In genomic region chr19:55157064-55157908, GRCh38 we compare ENCODE assay signal across 14 cellular contexts. TPM values are rescaled to one million over a fixed set of nuclear protein-coding genes. Genes with fewer than 3 reads are reported as not detected.
DNase-seq lines count a peak whose midpoint lies in the region; ATAC-seq and TF ChIP-seq lines count a peak whose summit lies in the region.
"Had no signal": no experiment of that assay in that cellular context is flagged by ENCODE, and none has a peak within 500 bp of the region (broad histone marks: within the 10 kb centered on the region; RNA-seq: fewer than 3 reads in every experiment).

TSS of gene TNNI3 (minus strand) at chr19:55157732. CDS start at chr19:55157589, 143 bp downstream.

- BruUV-seq in mammary epithelial cell (replicated peaks; lab: Mats Ljungman, UMichigan): no TSS peak

- dilution Hi-C loops in mammary epithelial cell (cut with HindIII; ENCODE audit: low sequenced_read_pairs): loop anchor here (10.0 kb wide), 1 partner anchor 488 kb away; the partner anchor contains the start of genes CCDC106, ZNF580 and ZNF581

- H3K27me3 ChIP-seq in mammary epithelial cell (ENCODE audit: insufficient read depth, low read length): peaks cover 2% of the 10 kb centered on the region
- H3K27me3 ChIP-seq in iPS-18a (ENCODE audit: control insufficient read depth, insufficient read depth, low read length): peaks cover 14% of the 10 kb centered on the region

- no peak for DNase-seq in T-helper 2 cell treated with Interferon-gamma antibody and Interleukin-4, amounts not matched to agents 5 μg/mL and 100 μg/mL, for 36 hours (ENCODE audit: low spot score)
- DNase-seq in T-helper 2 cell (no peak), mammary epithelial cell (no peak), amygdala (lab: John Stamatoyannopoulos, UW) (no peak), HPDE6-E6E7 (ENCODE audit: extremely low spot score) (no peak), DMS114 treated with DMSO at 0.1 percent for 48 hours (lab: John Stamatoyannopoulos, UW; ENCODE audit: unreplicated experiment) (no peak)
- DNase-seq in stimulated activated effector memory CD8-positive, alpha-beta T cell treated with anti-CD3 and anti-CD28 coated beads, Interleukin-12 subunit alpha, Interleukin-12 subunit beta, amount 100 ng/mL, for 72 hours (ENCODE audit: low spot score in 2 of 2): no peak
- DNase-seq: dorsolateral prefrontal cortex, NCI-H510A treated with DMSO at 0.1 percent for 48 hours, WERI-Rb-1 had no signal

- H3K27me3 Mint-ChIP-seq in T-helper 2 cell treated with Interferon-gamma antibody and Interleukin-4, amounts not matched to agents 5 μg/mL and 100 μg/mL, for 36 hours (ENCODE audit: low read depth): peaks cover 23% of the 10 kb centered on the region

- H3K27ac Mint-ChIP-seq in T-helper 2 cell treated with Interferon-gamma antibody and Interleukin-4, amounts not matched to agents 5 μg/mL and 100 μg/mL, for 36 hours: peak within 1 kb of the TSS; percentile 26
- no peak within 1 kb of the TSS for H3K27ac Mint-ChIP-seq in stimulated activated effector memory CD8-positive, alpha-beta T cell treated with anti-CD3 and anti-CD28 coated beads, Interleukin-12 subunit alpha, Interleukin-12 subunit beta, amount 100 ng/mL, for 72 hours
- H3K27ac Mint-ChIP-seq: IgD-negative memory B cell had no signal

- intact Hi-C loops in mammary epithelial cell (cut with micrococcal nuclease): no loop called here

- H3K4me3 ChIP-seq in mammary epithelial cell (replicated peaks in 1 of 3; ENCODE audit: insufficient read depth in 1 of 3, low read depth in 2 of 3, low read length in 3 of 3) (no peak within 1 kb of the TSS), iPS-18a (ENCODE audit: low read length) (peak within 1 kb of the TSS; percentile 75)

- no peak within 1 kb of the TSS for H3K9ac ChIP-seq in mammary epithelial cell (ENCODE audit: insufficient read depth, low read length)
- peak within 1 kb of the TSS; percentile 50 for H3K9ac ChIP-seq in iPS-18a (ENCODE audit: low read length)

- H3K4me1 Mint-ChIP-seq in T-helper 2 cell treated with Interferon-gamma antibody and Interleukin-4, amounts not matched to agents 5 μg/mL and 100 μg/mL, for 36 hours (ENCODE audit: low read depth): peaks cover 17% of the 10 kb centered on the region
- peaks cover 27% of the 10 kb centered on the region for H3K4me1 Mint-ChIP-seq in stimulated activated effector memory CD8-positive, alpha-beta T cell treated with anti-CD3 and anti-CD28 coated beads, Interleukin-12 subunit alpha, Interleukin-12 subunit beta, amount 100 ng/mL, for 72 hours

- ATAC-seq in stimulated activated effector memory CD8-positive, alpha-beta T cell treated with anti-CD3 and anti-CD28 coated beads, Interleukin-12 subunit alpha, Interleukin-12 subunit beta, amount 100 ng/mL, for 72 hours: no peak

- CTCF ChIA-PET in mammary epithelial cell (lab: Charles Lee; ENCODE audit: low non-redundant PET): no interaction called here

- in situ Hi-C loops in mammary epithelial cell (cut with MboI; ENCODE audit: low sequenced_read_pairs in 2 of 2): no loop called here

- no peak for TF ChIP-seq CTCF in mammary epithelial cell (conservative IDR thresholded peaks at IDR 0.05 in 1 of 2, IDR thresholded peaks at IDR 0.05 in 1 of 2; ENCODE audit: extremely low read depth in 1 of 2, insufficient read depth in 1 of 2, low read depth in 1 of 2, low read length in 2 of 2)

- no peaks in the 10 kb centered on the region for H3K9me3 ChIP-seq in mammary epithelial cell (replicated peaks; ENCODE audit: insufficient read depth, low read length)
- no peaks in the 10 kb centered on the region for H3K9me3 ChIP-seq in iPS-18a (ENCODE audit: control insufficient read depth, low read depth, low read length)
- H3K9me3 ChIP-seq: upper lobe of left lung had no signal

- no peak within 1 kb of the TSS for H3K27ac ChIP-seq in mammary epithelial cell (ENCODE audit: insufficient read depth, low read depth, low read length)
- no peak within 1 kb of the TSS for H3K27ac ChIP-seq in iPS-18a (ENCODE audit: low read length)
- H3K27ac ChIP-seq: dorsolateral prefrontal cortex, upper lobe of left lung, WERI-Rb-1 had no signal

- no peaks in the 10 kb centered on the region for H3K36me3 Mint-ChIP-seq in T-helper 2 cell treated with Interferon-gamma antibody and Interleukin-4, amounts not matched to agents 5 μg/mL and 100 μg/mL, for 36 hours (ENCODE audit: low read depth)
- no peaks in the 10 kb centered on the region for H3K36me3 Mint-ChIP-seq in stimulated activated effector memory CD8-positive, alpha-beta T cell treated with anti-CD3 and anti-CD28 coated beads, Interleukin-12 subunit alpha, Interleukin-12 subunit beta, amount 100 ng/mL, for 72 hours

- peak within 1 kb of the TSS; percentile 30 for H3K4me2 ChIP-seq in mammary epithelial cell (ENCODE audit: insufficient read depth, low read depth, low read length)

- no peak within 1 kb of the TSS for H2AFZ ChIP-seq in mammary epithelial cell (ENCODE audit: low read depth, low read length)

- H4K20me1 ChIP-seq in mammary epithelial cell (ENCODE audit: insufficient read depth, low read length): no peaks in the 10 kb centered on the region

- H3K4me1 ChIP-seq in mammary epithelial cell (ENCODE audit: insufficient read depth, low read length) (peaks cover 18% of the 10 kb centered on the region), iPS-18a (ENCODE audit: control insufficient read depth, low read depth, low read length) (peaks cover 14% of the 10 kb centered on the region)

- no peak within 1 kb of the TSS for H3K4me3 Mint-ChIP-seq in T-helper 2 cell treated with Interferon-gamma antibody and Interleukin-4, amounts not matched to agents 5 μg/mL and 100 μg/mL, for 36 hours
- peak within 1 kb of the TSS; percentile 15 for H3K4me3 Mint-ChIP-seq in stimulated activated effector memory CD8-positive, alpha-beta T cell treated with anti-CD3 and anti-CD28 coated beads, Interleukin-12 subunit alpha, Interleukin-12 subunit beta, amount 100 ng/mL, for 72 hours

- H3K9me3 Mint-ChIP-seq in T-helper 2 cell treated with Interferon-gamma antibody and Interleukin-4, amounts not matched to agents 5 μg/mL and 100 μg/mL, for 36 hours: peaks cover under 1% of the 10 kb centered on the region
- H3K9me3 Mint-ChIP-seq in stimulated activated effector memory CD8-positive, alpha-beta T cell treated with anti-CD3 and anti-CD28 coated beads, Interleukin-12 subunit alpha, Interleukin-12 subunit beta, amount 100 ng/mL, for 72 hours: peaks cover 1% of the 10 kb centered on the region

- no peaks in the 10 kb centered on the region for H3K79me2 ChIP-seq in mammary epithelial cell (ENCODE audit: insufficient read depth, low read length)

- WGBS in mammary epithelial cell (ENCODE audit: low coverage, missing lambda C conversion rate): 34% methylated on average over 14 of the region's 39 CpGs

- H3K36me3 ChIP-seq in mammary epithelial cell (ENCODE audit: insufficient read depth, low read length) (no peaks in the 10 kb centered on the region), iPS-18a (ENCODE audit: control insufficient read depth, low read depth, low read length) (no peaks in the 10 kb centered on the region)
- H3K36me3 ChIP-seq: upper lobe of left lung, WERI-Rb-1 had no signal

RNA-seq across cellular contexts. Expression of gene TNNI3, which starts in this region (rescaled TPM):
- total RNA-seq in mammary epithelial cell: 1 to 10 TPM in 1 of 2 donors, not detected in 1; 1.3 TPM
- 0.22 TPM for polyA plus RNA-seq in mammary epithelial cell
- polyA minus RNA-seq in mammary epithelial cell: not detected
- total RNA-seq: mononuclear cell had no signal
- polyA plus RNA-seq: IgD-negative memory B cell had no signal
